Comparison of ENCODE assay signal across 19 cellular contexts in genomic region chr22:27843441-27843840, GRCh38. TPM values are rescaled to one million over a fixed set of nuclear protein-coding genes. Genes with fewer than 3 reads are reported as not detected.
DNase-seq lines count a peak whose midpoint lies in the region; ATAC-seq and TF ChIP-seq lines count a peak whose summit lies in the region.
"Had no signal": no experiment of that assay in that cellular context is flagged by ENCODE, and none has a peak within 500 bp of the region (broad histone marks: within the 10 kb centered on the region; RNA-seq: fewer than 3 reads in every experiment).

No MANE protein-coding gene starts in this region.

- H3K4me1 Mint-ChIP-seq in GM23338 (peaks cover 32% of the 10 kb centered on the region), T-helper 17 cell (peaks cover 5% of the 10 kb centered on the region)
- H3K4me1 Mint-ChIP-seq in stimulated activated naive B cell treated with anti-CD40 and anti-IgM and Interleukin-4, amounts not matched to agents 10 μg/mL and 1 μg/mL and 100 μg/mL, for 72 hours: peaks cover 0 to 5% of the 10 kb centered on the region in 2 donors

- H2AFZ ChIP-seq in GM23338: no peak overlapping the region

- peaks cover 11% of the 10 kb centered on the region for H3K36me3 Mint-ChIP-seq in GM23338 (ENCODE audit: low read depth)
- peaks cover 8% of the 10 kb centered on the region for H3K36me3 Mint-ChIP-seq in T-helper 17 cell (ENCODE audit: low read depth)
- peaks cover 49 to 79% of the 10 kb centered on the region in 2 donors for H3K36me3 Mint-ChIP-seq in stimulated activated naive B cell treated with anti-CD40 and anti-IgM and Interleukin-4, amounts not matched to agents 10 μg/mL and 1 μg/mL and 100 μg/mL, for 72 hours

- no peaks in the 10 kb centered on the region for H3K9me3 ChIP-seq in T-helper 17 cell (ENCODE audit: control insufficient read depth, low read length, poor library complexity, severe bottlenecking)
- H3K9me3 ChIP-seq: colonic mucosa had no signal

- H3K27me3 Mint-ChIP-seq in GM23338 (ENCODE audit: insufficient read depth, low read depth, poor library complexity): peaks cover 14% of the 10 kb centered on the region
- H3K27me3 Mint-ChIP-seq in T-helper 17 cell: no peaks in the 10 kb centered on the region
- H3K27me3 Mint-ChIP-seq in stimulated activated naive B cell treated with anti-CD40 and anti-IgM and Interleukin-4, amounts not matched to agents 10 μg/mL and 1 μg/mL and 100 μg/mL, for 72 hours: no peaks in the 10 kb centered on the region
- H3K27me3 Mint-ChIP-seq: CD4-positive, alpha-beta memory T cell; natural killer cell treated with Interleukin-12 subunit alpha and Interleukin-12 subunit beta and Interleukin-15 and Interleukin-18, amount 100 ng/mL, for 72 hours had no signal

- H3K27ac Mint-ChIP-seq in GM23338: peak overlapping the region; percentile 40
- peak overlapping the region; percentile 27 for H3K27ac Mint-ChIP-seq in T-helper 17 cell
- H3K27ac Mint-ChIP-seq in stimulated activated naive B cell treated with anti-CD40 and anti-IgM and Interleukin-4, amounts not matched to agents 10 μg/mL and 1 μg/mL and 100 μg/mL, for 72 hours: peak overlapping the region; percentile 59
- H3K27ac Mint-ChIP-seq: natural killer cell treated with Interleukin-12 subunit alpha and Interleukin-12 subunit beta and Interleukin-15 and Interleukin-18, amount 100 ng/mL, for 72 hours had no signal

- peaks cover 4% of the 10 kb centered on the region; the same call in 2 of the 3 replicates for H3K9me3 Mint-ChIP-seq in GM23338
- peaks cover 3 to 4% of the 10 kb centered on the region in 2 donors for H3K9me3 Mint-ChIP-seq in stimulated activated naive B cell treated with anti-CD40 and anti-IgM and Interleukin-4, amounts not matched to agents 10 μg/mL and 1 μg/mL and 100 μg/mL, for 72 hours
- H3K9me3 Mint-ChIP-seq: natural killer cell treated with Interleukin-12 subunit alpha and Interleukin-12 subunit beta and Interleukin-15 and Interleukin-18, amount 100 ng/mL, for 72 hours had no signal

- H3K79me2 ChIP-seq in GM23338 (replicated peaks; ENCODE audit: insufficient read depth): no peaks in the 10 kb centered on the region

- no peak for TF ChIP-seq CTCF in GM23338 (conservative IDR thresholded peaks at IDR 0.05; ENCODE audit: low read depth in 2 of 2)

- H3K4me1 ChIP-seq in GM23338 (ENCODE audit: insufficient read depth): peaks cover 9% of the 10 kb centered on the region
- H3K4me1 ChIP-seq: colonic mucosa had no signal

- H3K9me2 ChIP-seq in GM23338 (ENCODE audit: insufficient read depth): no peaks in the 10 kb centered on the region

- H3K4me3 Mint-ChIP-seq in GM23338 (no peak overlapping the region), T-helper 17 cell (no peak overlapping the region)
- H3K4me3 Mint-ChIP-seq in stimulated activated naive B cell treated with anti-CD40 and anti-IgM and Interleukin-4, amounts not matched to agents 10 μg/mL and 1 μg/mL and 100 μg/mL, for 72 hours: no peak overlapping the region
- H3K4me3 Mint-ChIP-seq: CD4-positive, alpha-beta memory T cell; natural killer cell treated with Interleukin-12 subunit alpha and Interleukin-12 subunit beta and Interleukin-15 and Interleukin-18, amount 100 ng/mL, for 72 hours had no signal

- no peaks in the 10 kb centered on the region for H3K36me3 ChIP-seq in GM23338 (ENCODE audit: insufficient read depth)
- H3K36me3 ChIP-seq: colonic mucosa had no signal

- H4K20me1 ChIP-seq in GM23338 (replicated peaks; ENCODE audit: insufficient read depth): no peaks in the 10 kb centered on the region

- no peaks in the 10 kb centered on the region for H3K27me3 ChIP-seq in GM23338 (ENCODE audit: insufficient read depth)
- H3K27me3 ChIP-seq: brain microvascular endothelial cell, colonic mucosa had no signal

- no peak overlapping the region for H3K27ac ChIP-seq in GM23338 (ENCODE audit: low read depth)
- H3K27ac ChIP-seq: brain microvascular endothelial cell, colonic mucosa had no signal

- no peak overlapping the region for H3K4me3 ChIP-seq in GM23338
- H3K4me3 ChIP-seq: colonic mucosa, K562 had no signal

- peaks cover 7% of the 10 kb centered on the region; the same call in 1 of the 2 replicates for H3F3A ChIP-seq in GM23338 (replicated peaks; ENCODE audit: low read depth)

- DNase-seq in GM23338 (ENCODE audit: low spot score) (no peak), T-helper 17 cell (no peak), left kidney (ENCODE audit: low read depth, low spot score) (peak; percentile 40), NCI-H526 treated with DMSO at 0.1 percent for 48 hours (lab: John Stamatoyannopoulos, UW) (no peak), AG20443 (ENCODE audit: low spot score) (no peak)
- DNase-seq in stimulated activated naive B cell treated with anti-CD40 and anti-IgM and Interleukin-4, amounts not matched to agents 10 μg/mL and 1 μg/mL and 100 μg/mL, for 72 hours: no peak
- no peak for DNase-seq in stimulated activated CD4-positive, alpha-beta T cell treated with anti-CD3 and anti-CD28 coated beads, Interleukin-12 subunit alpha, Interleukin-12 subunit beta, amount 100 ng/mL, for 4 hours
- DNase-seq: activated CD4-positive, alpha-beta T cell treated with anti-CD3 and anti-CD28 coated beads for 4 hours; brain microvascular endothelial cell; CD4-positive, alpha-beta memory T cell; colonic mucosa; DMS53; GDM1; H7; MM.1S; NCI-H1436 treated with DMSO at 0.1 percent for 48 hours had no signal

- ATAC-seq in GM23338: no peak
- ATAC-seq in T-helper 17 cell: no peak
- ATAC-seq in stimulated activated naive B cell treated with anti-CD40 and anti-IgM and Interleukin-4, amounts not matched to agents 10 μg/mL and 1 μg/mL and 100 μg/mL, for 72 hours (replicated peaks): no peak
- ATAC-seq: K562, left colon had no signal

- no peak overlapping the region for H3K4me2 ChIP-seq in GM23338

TF ChIP-seq in GM23338, 12 proteins besides CTCF, POLR2A, EP300 and RAD21:
- TF ChIP-seq STAT1 (IDR thresholded peaks at IDR 0.05; ENCODE audit: unreplicated experiment) (no peak), EZH2 (IDR thresholded peaks at IDR 0.05; ENCODE audit: low read depth, unreplicated experiment) (no peak), NANOG (IDR thresholded peaks at IDR 0.05; ENCODE audit: borderline replicate concordance) (no peak), POLR2AphosphoS5 (IDR thresholded peaks at IDR 0.05; ENCODE audit: low read depth) (no peak), ZNF114 (CRISPR knock-in tag; IDR thresholded peaks at IDR 0.05) (no peak), ZNF462 (CRISPR knock-in tag; IDR thresholded peaks at IDR 0.05) (no peak)

RNA-seq across cellular contexts. Expression of gene MN1, which starts 41.9 kb away (rescaled TPM):
- 6.8 and 7.2 TPM in 2 replicates for total RNA-seq in GM23338 (2014; rRNA removed; shearing (Covaris generic))
- 1.0 and 1.5 TPM in 2 replicates for polyA plus RNA-seq in GM23338 (2016; fragmentation: Nextera tagmentation; extraction: Ambion mirVana)
- total RNA-seq in T-helper 17 cell: under 1 TPM; 0.40 to 0.42 TPM
